In the genomic region with DNA sequence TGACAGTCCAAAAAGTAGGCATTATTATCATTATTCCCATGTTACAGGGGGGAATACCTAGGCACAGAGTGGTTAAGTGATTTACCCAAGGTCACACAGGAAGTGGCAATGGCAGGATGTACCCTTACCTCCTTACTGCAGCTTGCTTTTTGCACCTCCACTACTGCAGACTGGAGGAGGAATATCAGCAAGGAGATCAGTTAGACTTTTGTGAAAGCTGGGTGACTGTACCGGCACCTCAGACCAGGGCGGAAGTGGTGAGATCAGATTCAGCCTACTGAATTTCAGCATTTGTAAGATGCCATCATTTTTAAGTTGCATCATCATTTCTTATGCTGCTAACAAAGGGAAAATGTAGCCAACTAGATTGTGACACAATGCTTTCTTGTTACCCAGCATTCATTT, we compare ENCODE assay signal across 8 cellular contexts. TPM values are rescaled to one million over a fixed set of nuclear protein-coding genes. Genes with fewer than 3 reads are reported as not detected.
A peak's percentile ranks its signal among the peaks of the same experiment; 100 is the strongest.
DNase-seq lines count a peak whose midpoint lies in the region; ATAC-seq lines count a peak whose summit lies in the region.

No MANE protein-coding gene starts in this region.

- H3K36me3 ChIP-seq in naive thymus-derived CD4-positive, alpha-beta T cell (ENCODE audit: control insufficient read depth in 2 of 3, insufficient read depth in 3 of 3, low read length in 3 of 3), result no peaks in the 10 kb centered on the region

- H3K4me1 ChIP-seq in naive thymus-derived CD4-positive, alpha-beta T cell (ENCODE audit: control insufficient read depth in 2 of 2, insufficient read depth in 2 of 2, low read length in 2 of 2), result peaks cover 77 to 81% of the 10 kb centered on the region in 2 donors

- DNase-seq in A172 (ENCODE audit: low spot score) (peak; percentile 77), RKO (ENCODE audit: low spot score) (peak; percentile 38), NCI-H2227 (lab: John Stamatoyannopoulos, UW; ENCODE audit: unreplicated experiment) (no peak), NCI-H526 (lab: John Stamatoyannopoulos, UW) (no peak)
- peak; percentile 67 for DNase-seq in activated effector memory CD4-positive, alpha-beta T cell treated with Interleukin-2 at 50 U/mL for 16 hours
- DNase-seq in naive thymus-derived CD4-positive, alpha-beta T cell, result peak; percentile 20 to 91 (median 88)

- H3K4me3 Mint-ChIP-seq in naive thymus-derived CD4-positive, alpha-beta T cell, result peak overlapping the region; percentile 56 to 92 (median 72)

- H3K9me3 Mint-ChIP-seq in naive thymus-derived CD4-positive, alpha-beta T cell, result no peaks in the 10 kb centered on the region

- H3K36me3 Mint-ChIP-seq in naive thymus-derived CD4-positive, alpha-beta T cell, result peaks cover 0 to 12% (median 8%) of the 10 kb centered on the region in 5 donors

- intact Hi-C loops in naive thymus-derived CD4-positive, alpha-beta T cell (cut with micrococcal nuclease), result loop anchor here (1.0 to 5.0 kb wide), 11 partner anchors 8 to 262 kb away; partner anchors contain the start of genes POFUT2 (in 1 of the 2), PTTG1IP (in 1 of the 2), SLX9 (in 1 of the 2) and SUMO3 (in 1 of the 2)

- no peaks in the 10 kb centered on the region for H3K27me3 Mint-ChIP-seq in naive thymus-derived CD4-positive, alpha-beta T cell

- no peaks in the 10 kb centered on the region for H3K9me3 ChIP-seq in naive thymus-derived CD4-positive, alpha-beta T cell (ENCODE audit: control insufficient read depth in 2 of 3, low read length in 3 of 3)

- peak; percentile 86 for ATAC-seq in naive thymus-derived CD4-positive, alpha-beta T cell
- no peak for ATAC-seq in HG03342 (IDR thresholded peaks at IDR 0.05; ENCODE audit: unreplicated experiment)
- ATAC-seq in HG02938 (IDR thresholded peaks at IDR 0.05; ENCODE audit: unreplicated experiment), result no peak

- CTCF ChIA-PET in naive thymus-derived CD4-positive, alpha-beta T cell (lab: Charles Lee), result interaction anchor here (0.8 to 1.1 kb wide), 3 partner anchors 19 to 74 kb away, joined by 3 to 5 read pairs (median 3); no protein-coding TSS in a partner anchor

- H3K4me3 ChIP-seq in naive thymus-derived CD4-positive, alpha-beta T cell (ENCODE audit: low read length), result no peak overlapping the region

- no peaks in the 10 kb centered on the region for H3K27me3 ChIP-seq in naive thymus-derived CD4-positive, alpha-beta T cell (ENCODE audit: control insufficient read depth in 2 of 2, insufficient read depth in 2 of 2, low read length in 2 of 2)

- peaks cover 62 to 85% (median 82%) of the 10 kb centered on the region in 7 donors for H3K4me1 Mint-ChIP-seq in naive thymus-derived CD4-positive, alpha-beta T cell

- POLR2A ChIA-PET in naive thymus-derived CD4-positive, alpha-beta T cell (lab: Charles Lee), result interaction anchor here (1.0 to 2.3 kb wide), 8 partner anchors 10 to 47 kb away, joined by 3 to 7 read pairs (median 4); no protein-coding TSS in a partner anchor

- H3K27ac ChIP-seq in naive thymus-derived CD4-positive, alpha-beta T cell (ENCODE audit: low read depth, low read length), result peak overlapping the region; percentile 72

- H3K27ac Mint-ChIP-seq in naive thymus-derived CD4-positive, alpha-beta T cell, result peak overlapping the region; percentile 91 to 98 (median 94)

RNA-seq across cellular contexts. Expression of gene ADARB1, which starts 4.5 kb away (rescaled TPM):
- total RNA-seq in A172 (2014; rRNA removed; shearing (Covaris generic)), result 13.3 and 15.7 TPM in 2 replicates
- total RNA-seq in naive thymus-derived CD4-positive, alpha-beta T cell, result 10 to 100 TPM; 35.7 to 52.2 (median 38.9) TPM
- 10 to 100 TPM in 1 of 2 donors, 1 to 10 TPM in 1; 6.2 to 11.7 TPM for polyA plus RNA-seq in naive thymus-derived CD4-positive, alpha-beta T cell

Comparison
In these comparisons a context has a peak if more than half of its experiments do, and no peak if none do; other contexts are left out.
1. DNase-seq: peak in A172 (single experiment), RKO (single experiment), activated effector memory CD4-positive, alpha-beta T cell treated with Interleukin-2 at 50 U/mL for 16 hours (single experiment) and naive thymus-derived CD4-positive, alpha-beta T cell (9 of 9); none in NCI-H2227 (single experiment) and NCI-H526 (0 of 2).